Comparison of ENCODE assay signal across 23 cellular contexts in genomic region chr6:6801002-6801329, GRCh38.
DNase-seq lines count a peak whose midpoint lies in the region; ATAC-seq and TF ChIP-seq lines count a peak whose summit lies in the region.
"Had no signal": no experiment of that assay in that cellular context is flagged by ENCODE, and none has a peak within 500 bp of the region (broad histone marks: within the 10 kb centered on the region; RNA-seq: fewer than 3 reads in every experiment).

No MANE protein-coding gene starts in this region.

- H3K4me1 ChIP-seq in PC-3 (ENCODE audit: insufficient read depth, low read length), result peaks cover 25% of the 10 kb centered on the region
- peaks cover 15 to 97% (median 34%) of the 10 kb centered on the region in 3 donors for H3K4me1 ChIP-seq in esophagus squamous epithelium
- H3K4me1 ChIP-seq in CD4-positive, alpha-beta memory T cell (ENCODE audit: insufficient read depth, low read length), result no peaks in the 10 kb centered on the region
- H3K4me1 ChIP-seq in uterus, result no peaks in the 10 kb centered on the region
- H3K4me1 ChIP-seq: body of pancreas, SJCRH30 had no signal

- no TSS peak for BruUV-seq in PC-3 (replicated peaks; lab: Mats Ljungman, UMichigan)

- no peaks in the 10 kb centered on the region for H3F3A ChIP-seq in PC-3 (ENCODE audit: low read length, unreplicated experiment)

- no peak overlapping the region for H3K4me2 ChIP-seq in PC-3 (ENCODE audit: low read length)
- H3K4me2 ChIP-seq: PC-9 had no signal

- WGBS in esophagus squamous epithelium, 2 donors, result 73 to 81% methylated on average over 5 of the region's 6 CpGs

- no peak for DNase-seq in activated naive CD4-positive, alpha-beta T cell treated with anti-CD3 and anti-CD28 coated beads, Interleukin-2, amount 10 ng/mL, durations not matched to agents 7 days and 5 days
- no peak for DNase-seq in activated naive CD4-positive, alpha-beta T cell treated with Interleukin-2 at 50 U/mL for 16 hours
- DNase-seq in PC-3 (no peak), esophagus squamous epithelium (lab: John Stamatoyannopoulos, UW) (no peak), uterus (no peak), retina (no peak), left colon (no peak)
- no peak for DNase-seq in CD4-positive, alpha-beta memory T cell
- DNase-seq: activated CD4-positive, alpha-beta T cell treated with anti-CD3 and anti-CD28 coated beads for 4 hours; body of pancreas; effector CD8-positive, alpha-beta T cell; H9; kidney; NCI-H1694; NCI-H526 treated with DMSO at 0.1 percent for 48 hours; occipital lobe; PC-9; SJCRH30; spleen; stimulated activated CD4-positive, alpha-beta T cell treated with anti-CD3 and anti-CD28 coated beads, Interleukin-4, amount 100 ng/mL, for 1 hour; trophoblast cell had no signal

- POLR2A ChIA-PET in PC-3 (lab: Charles Lee; ENCODE audit: unreplicated experiment), result no interaction called here
- POLR2A ChIA-PET in CD4-positive, alpha-beta memory T cell (lab: Charles Lee; ENCODE audit: partially characterized antibody), result interaction anchor here (0.7 kb wide), 1 partner anchor 527 kb away, joined by 3 read pairs; no protein-coding TSS in a partner anchor

- TF ChIP-seq POLR2A in esophagus squamous epithelium (IDR thresholded peaks at IDR 0.05) (no peak), uterus (IDR thresholded peaks at IDR 0.05) (no peak)

- intact Hi-C loops in PC-3 (cut with micrococcal nuclease) (no loop called here), esophagus squamous epithelium (cut with DNase I) (no loop called here), uterus (cut with DNase I; ENCODE audit: low total_unique reads) (no loop called here), left colon (cut with DNase I, micrococcal nuclease) (no loop called here)
- intact Hi-C loops in CD4-positive, alpha-beta memory T cell (cut with micrococcal nuclease), result no loop called here

- H3K27ac Mint-ChIP-seq in activated naive CD4-positive, alpha-beta T cell treated with anti-CD3 and anti-CD28 coated beads, Interleukin-2, amount 10 ng/mL, durations not matched to agents 7 days and 5 days, result peak overlapping the region; percentile 38
- H3K27ac Mint-ChIP-seq in CD4-positive, alpha-beta memory T cell, result no peak overlapping the region
- H3K27ac Mint-ChIP-seq: H9 had no signal

- H3K4me1 Mint-ChIP-seq in activated naive CD4-positive, alpha-beta T cell treated with anti-CD3 and anti-CD28 coated beads, Interleukin-2, amount 10 ng/mL, durations not matched to agents 7 days and 5 days, result peaks cover 38% of the 10 kb centered on the region
- peaks cover 0 to 5% (median 5%) of the 10 kb centered on the region in 4 donors for H3K4me1 Mint-ChIP-seq in CD4-positive, alpha-beta memory T cell

- H3K27me3 ChIP-seq in PC-3 (ENCODE audit: low read length) (no peaks in the 10 kb centered on the region), esophagus squamous epithelium (no peaks in the 10 kb centered on the region), uterus (no peaks in the 10 kb centered on the region)
- H3K27me3 ChIP-seq in CD4-positive, alpha-beta memory T cell (ENCODE audit: insufficient read depth, low read length), result no peaks in the 10 kb centered on the region
- H3K27me3 ChIP-seq: body of pancreas, SJCRH30, spleen had no signal

- H3K4me3 Mint-ChIP-seq in activated naive CD4-positive, alpha-beta T cell treated with anti-CD3 and anti-CD28 coated beads, Interleukin-2, amount 10 ng/mL, durations not matched to agents 7 days and 5 days, result no peak overlapping the region
- H3K4me3 Mint-ChIP-seq in CD4-positive, alpha-beta memory T cell, result no peak overlapping the region
- H3K4me3 Mint-ChIP-seq: H9 had no signal

- CTCF ChIA-PET in activated naive CD4-positive, alpha-beta T cell treated with anti-CD3 and anti-CD28 coated beads, Interleukin-2, amount 10 ng/mL, durations not matched to agents 7 days and 5 days (lab: Charles Lee), result interaction anchor here (1.5 kb wide), 1 partner anchor 124 kb away, joined by 4 read pairs; no protein-coding TSS in a partner anchor
- CTCF ChIA-PET in PC-3 (lab: Charles Lee), result no interaction called here
- CTCF ChIA-PET in CD4-positive, alpha-beta memory T cell (lab: Charles Lee; ENCODE audit: partially characterized antibody), result no interaction called here

- H3K36me3 ChIP-seq in PC-3 (ENCODE audit: low read depth, low read length) (no peaks in the 10 kb centered on the region), esophagus squamous epithelium (no peaks in the 10 kb centered on the region), uterus (no peaks in the 10 kb centered on the region)
- H3K36me3 ChIP-seq in CD4-positive, alpha-beta memory T cell (ENCODE audit: insufficient read depth, low read length), result no peaks in the 10 kb centered on the region
- H3K36me3 ChIP-seq: SJCRH30, spleen had no signal

- H3K36me3 Mint-ChIP-seq in activated naive CD4-positive, alpha-beta T cell treated with anti-CD3 and anti-CD28 coated beads, Interleukin-2, amount 10 ng/mL, durations not matched to agents 7 days and 5 days, result no peaks in the 10 kb centered on the region
- no peaks in the 10 kb centered on the region for H3K36me3 Mint-ChIP-seq in CD4-positive, alpha-beta memory T cell

- no peak for ATAC-seq in PC-3
- no peak for ATAC-seq in left colon
- ATAC-seq: body of pancreas had no signal

- H3K9me3 ChIP-seq in PC-3 (ENCODE audit: low read length) (no peaks in the 10 kb centered on the region), esophagus squamous epithelium (no peaks in the 10 kb centered on the region), uterus (no peaks in the 10 kb centered on the region)
- H3K9me3 ChIP-seq in CD4-positive, alpha-beta memory T cell (ENCODE audit: control insufficient read depth in 1 of 2, low read length in 2 of 2), result no peaks in the 10 kb centered on the region
- H3K9me3 ChIP-seq: body of pancreas, SJCRH30, spleen had no signal

- no peak for TF ChIP-seq CTCF in PC-3 (conservative IDR thresholded peaks at IDR 0.05; ENCODE audit: low read depth, low read length)
- TF ChIP-seq CTCF in esophagus squamous epithelium (IDR thresholded peaks at IDR 0.05), result no peak
- no peak for TF ChIP-seq CTCF in uterus (IDR thresholded peaks at IDR 0.05)

- H3K27ac ChIP-seq in PC-3 (ENCODE audit: low read length) (0 out of 2 replicates have a peak overlapping the region, but pooled peaks have one; percentile 13), esophagus squamous epithelium (peak overlapping the region; percentile 66 to 91 (median 89)), uterus (no peak overlapping the region)
- no peak overlapping the region for H3K27ac ChIP-seq in CD4-positive, alpha-beta memory T cell (ENCODE audit: low read depth, low read length)
- H3K27ac ChIP-seq: C4-2B, PC-9, SJCRH30 had no signal

- H3K9me3 Mint-ChIP-seq in activated naive CD4-positive, alpha-beta T cell treated with anti-CD3 and anti-CD28 coated beads, Interleukin-2, amount 10 ng/mL, durations not matched to agents 7 days and 5 days, result no peaks in the 10 kb centered on the region
- no peaks in the 10 kb centered on the region for H3K9me3 Mint-ChIP-seq in CD4-positive, alpha-beta memory T cell
- H3K9me3 Mint-ChIP-seq: activated T-helper 17 cell treated with anti-CD3 and anti-CD28 coated beads, Interleukin-2, amount 50 U/mL, for 72 hours; H9 had no signal

- no peaks in the 10 kb centered on the region for H3K79me2 ChIP-seq in PC-3 (ENCODE audit: low read length)

- H3K27me3 Mint-ChIP-seq in activated naive CD4-positive, alpha-beta T cell treated with anti-CD3 and anti-CD28 coated beads, Interleukin-2, amount 10 ng/mL, durations not matched to agents 7 days and 5 days, result peaks cover 44% of the 10 kb centered on the region
- H3K27me3 Mint-ChIP-seq in CD4-positive, alpha-beta memory T cell, result peaks cover 5 to 10% of the 10 kb centered on the region in 2 donors

- H2AFZ ChIP-seq in PC-3 (ENCODE audit: low read length), result no peak overlapping the region
- H2AFZ ChIP-seq: PC-9 had no signal

- no peaks in the 10 kb centered on the region for H4K20me1 ChIP-seq in PC-3 (ENCODE audit: low read length)

- no peak overlapping the region for H3K9ac ChIP-seq in PC-3 (ENCODE audit: low read length)

- H3K4me3 ChIP-seq in PC-3 (ENCODE audit: low read length) (no peak overlapping the region), esophagus squamous epithelium (no peak overlapping the region), uterus (no peak overlapping the region)
- H3K4me3 ChIP-seq in CD4-positive, alpha-beta memory T cell (ENCODE audit: low read length in 2 of 2), result no peak overlapping the region
- H3K4me3 ChIP-seq: body of pancreas, PC-9, SJCRH30, spleen had no signal

- no peaks in the 10 kb centered on the region for H3K9me2 ChIP-seq in PC-3 (replicated peaks; ENCODE audit: low read length)

Comparison
In these comparisons a context has a peak if more than half of its experiments do, and no peak if none do; other contexts are left out.
1. H3K27ac ChIP-seq: peak in PC-3 (single experiment) and esophagus squamous epithelium (4 of 4); none in CD4-positive, alpha-beta memory T cell (single experiment) and uterus (0 of 2).